ENCODE assay signal across 9 cellular contexts in genomic region chr14:73696466-73697390, GRCh38. TPM values are rescaled to one million over a fixed set of nuclear protein-coding genes. Genes with fewer than 3 reads are reported as not detected.
DNase-seq lines count a peak whose midpoint lies in the region; ATAC-seq, FAIRE-seq and TF ChIP-seq lines count a peak whose summit lies in the region.
"Had no signal": no experiment of that assay in that cellular context is flagged by ENCODE, and none has a peak within 500 bp of the region (broad histone marks: within the 10 kb centered on the region; RNA-seq: fewer than 3 reads in every experiment).

No MANE protein-coding gene starts in this region.

- POLR2A ChIA-PET in GM12878 (lab: Charles Lee): interaction anchor here (0.8 to 1.6 kb wide), 2 partner anchors 16 to 323 kb away, joined by 3 read pairs; partner anchors contain the start of genes BBOF1 and ENTPD5

- SMC1A ChIA-PET in GM12878 (lab: Charles Lee; ENCODE audit: uncharacterized antibody, unreplicated experiment): interaction anchor here (1.1 to 4.1 kb wide), 4 partner anchors 9 to 36 kb away, joined by 3 to 16 read pairs (median 4); no protein-coding TSS in a partner anchor

- in situ Hi-C loops in GM12878 (cut with MboI): no loop called here

- peak; percentile 45 for DNase-seq in AG20443 (ENCODE audit: low spot score)
- peak; percentile 88 for DNase-seq in GM12878 (ENCODE audit: low read depth, low spot score)
- DNase-seq in GM19238 (ENCODE audit: insufficient read length, low spot score): no peak
- DNase-seq in posterior vena cava (ENCODE audit: low spot score): no peak
- no peak for DNase-seq in medulla oblongata (ENCODE audit: extremely low spot score)
- DNase-seq in effector CD4-positive, alpha-beta T cell: no peak

- peak; percentile 99 for FAIRE-seq in GM12878 (lab: Jason Lieb, UNC)

- BruUV-seq in GM12878 (replicated peaks; lab: Mats Ljungman, UMichigan): no TSS peak

- peak overlapping the region; percentile 59; the same call in 1 of the 2 replicates for H3K4me3 ChIP-seq in GM12878

- RAD21 ChIA-PET in GM12878 (lab: Charles Lee; ENCODE audit: unreplicated experiment): interaction anchor here (1.2 to 1.6 kb wide), 2 partner anchors 15 to 33 kb away, joined by 3 to 5 read pairs; no protein-coding TSS in a partner anchor

- intact Hi-C loops in GM12878 (cut with micrococcal nuclease; ENCODE audit: unreplicated experiment): loop anchor here (5.0 kb wide), 1 partner anchor 34 kb away; no protein-coding TSS in a partner anchor
- intact Hi-C loops in posterior vena cava (cut with DNase I): no loop called here

- no peaks in the 10 kb centered on the region for H4K20me1 ChIP-seq in GM12878 (ENCODE audit: control insufficient read depth, insufficient read depth)

- H3K4me1 ChIP-seq in GM12878 (ENCODE audit: control insufficient read depth, insufficient read depth, low read length): peaks cover 21% of the 10 kb centered on the region

- H3K9me3 ChIP-seq in GM12878 (replicated peaks; ENCODE audit: control insufficient read depth, insufficient read depth, low read length): no peaks in the 10 kb centered on the region
- H3K9me3 ChIP-seq: neutrophil had no signal

- H3K27me3 ChIP-seq in GM12878 (replicated peaks in 1 of 2; ENCODE audit: control insufficient read depth in 2 of 2, insufficient read depth in 2 of 2, low read length in 1 of 2): no peaks in the 10 kb centered on the region
- H3K27me3 ChIP-seq: neutrophil had no signal

- ATAC-seq in GM19395 (IDR thresholded peaks at IDR 0.05; ENCODE audit: unreplicated experiment): peak; percentile 84
- ATAC-seq in HG03354 (IDR thresholded peaks at IDR 0.05; ENCODE audit: poor library complexity, severe bottlenecking, unreplicated experiment): peak; percentile 82
- ATAC-seq in GM12878: peak; percentile 92

- peak overlapping the region; percentile 89 for H3K4me2 ChIP-seq in GM12878 (ENCODE audit: control insufficient read depth, insufficient read depth)

- H2AFZ ChIP-seq in GM12878 (ENCODE audit: control insufficient read depth, low read depth, low read length): peak overlapping the region; percentile 33

- peak overlapping the region; percentile 47 for H3K9ac ChIP-seq in GM12878 (ENCODE audit: control insufficient read depth, insufficient read depth, low read length)

- peak overlapping the region; percentile 97 for H3K27ac ChIP-seq in GM12878 (ENCODE audit: control insufficient read depth, insufficient read depth)
- H3K27ac ChIP-seq: neutrophil had no signal

- TF ChIP-seq CTCF in GM12878 (IDR thresholded peaks at IDR 0.05 in 2 of 3, conservative IDR thresholded peaks at IDR 0.05 in 1 of 3; ENCODE audit: control insufficient read depth in 2 of 3, extremely low read depth in 1 of 3, insufficient read depth in 1 of 3, low read depth in 3 of 3, low read length in 3 of 3): no peak

- peak; percentile 72 to 97 for TF ChIP-seq EP300 in GM12878 (IDR thresholded peaks at IDR 0.05; ENCODE audit: borderline replicate concordance in 1 of 2, control insufficient read depth in 1 of 2, low read depth in 2 of 2, low read length in 2 of 2)

- TF ChIP-seq POLR2A in GM12878 (IDR thresholded peaks at IDR 0.05; ENCODE audit: low read depth, low read length): no peak

- TF ChIP-seq RAD21 in GM12878 (IDR thresholded peaks at IDR 0.05; ENCODE audit: insufficient read depth, low read depth, low read length): no peak

- CTCF ChIA-PET in GM12878 (lab: Yijun Ruan, JAX): no interaction called here

- H3K36me3 ChIP-seq in GM12878 (ENCODE audit: control insufficient read depth in 2 of 2, insufficient read depth in 2 of 2, low read length in 1 of 2): no peaks in the 10 kb centered on the region; a peak in 1 of 4 replicates
- H3K36me3 ChIP-seq: neutrophil had no signal

- WGBS in GM12878 (ENCODE audit: insufficient coverage, insufficient replicate concordance, low lambda C conversion rate, missing lambda C conversion rate): 2% methylated on average over 2 of the region's 2 CpGs

- H3K79me2 ChIP-seq in GM12878 (ENCODE audit: control insufficient read depth, insufficient read depth, low read length): no peaks in the 10 kb centered on the region

TF ChIP-seq in GM12878, 131 proteins besides CTCF, POLR2A, EP300 and RAD21 (continues in another document):
- TF ChIP-seq EGR1 (IDR thresholded peaks at IDR 0.05; ENCODE audit: borderline replicate concordance in 1 of 2, low read depth in 2 of 2, low read length in 2 of 2): no peak
- no peak for TF ChIP-seq NRF1 (conservative IDR thresholded peaks at IDR 0.05; ENCODE audit: low read depth, low read length)
- TF ChIP-seq IKZF1 (conservative IDR thresholded peaks at IDR 0.05): peak; percentile 83
- TF ChIP-seq FOXM1 (IDR thresholded peaks at IDR 0.05; ENCODE audit: low read depth, low read length): peak; percentile 92
- TF ChIP-seq STAT1 (conservative IDR thresholded peaks at IDR 0.05): no peak
- 0 out of 2 replicates have a peak, but pooled peaks have one; percentile 32 for TF ChIP-seq EZH2 (IDR thresholded peaks at IDR 0.05; ENCODE audit: borderline replicate concordance, control insufficient read depth, low read depth, low read length)
- TF ChIP-seq NR2F1 (conservative IDR thresholded peaks at IDR 0.05): peak; percentile 56; the same call in 1 of the 2 replicates
- no peak for TF ChIP-seq TARDBP (IDR thresholded peaks at IDR 0.05; ENCODE audit: borderline replicate concordance)
- TF ChIP-seq SP1 (IDR thresholded peaks at IDR 0.05; ENCODE audit: low read depth, low read length): peak; percentile 70
- peak; percentile 65 for TF ChIP-seq CBFB (IDR thresholded peaks at IDR 0.05; ENCODE audit: low read depth)
- no peak for TF ChIP-seq YBX1 (IDR thresholded peaks at IDR 0.05)
- TF ChIP-seq RUNX3 (IDR thresholded peaks at IDR 0.05; ENCODE audit: low read length): peak; percentile 99
- no peak for TF ChIP-seq RBBP5 (conservative IDR thresholded peaks at IDR 0.05)
- no peak for TF ChIP-seq RELA (IDR thresholded peaks at IDR 0.05; ENCODE audit: borderline replicate concordance, partially characterized antibody)
- TF ChIP-seq BMI1 (IDR thresholded peaks at IDR 0.05; ENCODE audit: borderline replicate concordance): peak; percentile 84
- peak; percentile 82 for TF ChIP-seq MEF2A (IDR thresholded peaks at IDR 0.05; ENCODE audit: insufficient read depth, low read depth, low read length)
- peak; percentile 76 for TF ChIP-seq PML (IDR thresholded peaks at IDR 0.05; ENCODE audit: low read length)
- peak; percentile 70 for TF ChIP-seq MEF2B (IDR thresholded peaks at IDR 0.05; ENCODE audit: partially characterized antibody, poor library complexity, severe bottlenecking)
- peak; percentile 52 for TF ChIP-seq PBX3 (IDR thresholded peaks at IDR 0.05; ENCODE audit: insufficient replicate concordance, low read depth, low read length)
- no peak for TF ChIP-seq SMAD5 (IDR thresholded peaks at IDR 0.05; ENCODE audit: low read depth)
- no peak for TF ChIP-seq TAF1 (IDR thresholded peaks at IDR 0.05; ENCODE audit: borderline replicate concordance, low read depth, low read length)

RNA-seq across cellular contexts. Expression of gene PNMA1, which starts 17.5 kb away (rescaled TPM):
- 8.8 and 10.1 TPM in 2 replicates for total RNA-seq in GM12878 (2013; cell fraction: nucleolus; rRNA removed)
- total RNA-seq in GM12878 (2014; rRNA removed) (3.8 and 4.0 TPM in 2 replicates), GM12878 (2014; rRNA removed; fragmentation: Illumina TruSeq; extraction: Trizol) (6.8 TPM in 2 replicates), GM12878 (2021) (22.4 and 24.0 TPM in 2 replicates), posterior vena cava (10 to 100 TPM; 64.8 to 88.7 TPM)
- 7.3 TPM for polyA plus RNA-seq in GM12878 (2011; ENCODE audit: low read depth)
- polyA plus RNA-seq in GM12878 (2011; rRNA removed) (7.8 and 9.7 TPM in 2 replicates), GM12878 (2014; fragmentation: Illumina TruSeq; extraction: Trizol) (14.0 and 14.4 TPM in 2 replicates), GM12878 (2014; fragmentation: Nextera tagmentation; extraction: Ambion mirVana) (1 to 10 TPM; 1.8 to 6.5 TPM), GM12878 (2014; rRNA removed) (14.4 and 15.3 TPM in 2 replicates), GM12878 (2016; fragmentation: Nextera tagmentation; extraction: Ambion mirVana) (10 to 100 TPM; 35.0 to 39.3 TPM)
- 7.1 and 7.2 TPM in 2 replicates for polyA plus RNA-seq in GM12878 (2011; cell fraction: cytosol; rRNA removed)
- 7.9 and 9.2 TPM in 2 replicates for polyA plus RNA-seq in GM12878 (2011; cell fraction: nucleus; rRNA removed)
- polyA plus RNA-seq in GM12878 (2012): 9.3 and 11.6 TPM in 2 replicates
- 5.3 and 7.1 TPM in 2 replicates for polyA minus RNA-seq in GM12878 (2011; rRNA and poly(A)+ RNA removed)
- 3.3 and 3.7 TPM in 2 replicates for polyA minus RNA-seq in GM12878 (2011; cell fraction: cytosol; rRNA and poly(A)+ RNA removed)
- 3.6 and 4.6 TPM in 2 replicates for polyA minus RNA-seq in GM12878 (2011; cell fraction: nucleus; rRNA and poly(A)+ RNA removed)

RNA-seq across cellular contexts. Expression of gene DNAL1, which starts 51.9 kb away (rescaled TPM):
- 6.4 and 9.8 TPM in 2 replicates for total RNA-seq in GM12878 (2013; cell fraction: nucleolus; rRNA removed)
- total RNA-seq in GM12878 (2014; rRNA removed): 2.4 and 2.7 TPM in 2 replicates
- total RNA-seq in GM12878 (2014; rRNA removed; fragmentation: Illumina TruSeq; extraction: Trizol): 4.2 TPM in 2 replicates
- total RNA-seq in GM12878 (2021): 6.7 and 7.7 TPM in 2 replicates
- polyA plus RNA-seq in GM12878 (2011; ENCODE audit: low read depth): 3.7 TPM
- polyA plus RNA-seq in GM12878 (2011; rRNA removed): 4.3 and 7.9 TPM in 2 replicates
- polyA plus RNA-seq in GM12878 (2011; cell fraction: cytosol; rRNA removed): 1.4 and 1.8 TPM in 2 replicates
- polyA plus RNA-seq in GM12878 (2011; cell fraction: nucleus; rRNA removed): 1.3 and 1.8 TPM in 2 replicates
- polyA plus RNA-seq in GM12878 (2012): 1.6 and 2.6 TPM in 2 replicates
- 5.5 and 7.0 TPM in 2 replicates for polyA plus RNA-seq in GM12878 (2014; fragmentation: Illumina TruSeq; extraction: Trizol)
- 10 to 100 TPM; 11.5 to 18.2 TPM for polyA plus RNA-seq in GM12878 (2014; fragmentation: Nextera tagmentation; extraction: Ambion mirVana)
- 1.4 and 2.6 TPM in 2 replicates for polyA plus RNA-seq in GM12878 (2014; rRNA removed)
- polyA plus RNA-seq in GM12878 (2016; fragmentation: Nextera tagmentation; extraction: Ambion mirVana): 10 to 100 TPM; 10.0 to 15.9 TPM
- 0.88 and 1.9 TPM in 2 replicates for polyA minus RNA-seq in GM12878 (2011; rRNA and poly(A)+ RNA removed)
- 2.0 and 2.7 TPM in 2 replicates for polyA minus RNA-seq in GM12878 (2011; cell fraction: cytosol; rRNA and poly(A)+ RNA removed)
- polyA minus RNA-seq in GM12878 (2011; cell fraction: nucleus; rRNA and poly(A)+ RNA removed): 0.48 and 0.77 TPM in 2 replicates
- total RNA-seq in posterior vena cava: 10 to 100 TPM; 20.2 to 32.7 TPM

Comparison
In these comparisons a context has a peak if more than half of its experiments do, and no peak if none do; other contexts are left out.
1. DNase-seq: peak in AG20443 (single experiment) and GM12878 (single experiment); none in GM19238 (single experiment), posterior vena cava (single experiment), medulla oblongata (single experiment) and effector CD4-positive, alpha-beta T cell (single experiment).
2. Peak in every context shown above with its lines, with median percentiles within 50 percentile points of each other: ATAC-seq.